16 cellular contexts compared by ENCODE assay signal in the genomic region with DNA sequence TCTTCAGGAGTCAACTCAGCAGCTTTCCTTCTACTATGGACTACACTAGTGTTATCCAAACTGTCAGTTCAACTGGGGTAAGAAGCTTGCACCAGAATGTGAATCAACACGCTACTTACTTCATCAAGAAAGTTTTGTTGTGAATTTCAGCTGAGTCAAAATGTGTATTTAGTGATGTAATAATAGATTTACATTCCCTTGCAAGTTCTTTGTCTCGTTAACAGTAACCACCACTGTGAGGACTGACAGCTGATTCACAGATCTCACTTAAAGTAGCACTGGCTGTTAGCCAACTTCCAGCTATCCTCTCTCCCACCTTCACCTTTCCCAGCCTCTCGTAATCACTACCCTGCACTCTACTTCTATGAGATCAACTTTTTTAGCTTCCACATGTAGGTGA.
"Had no signal": no experiment of that assay in that cellular context is flagged by ENCODE, and none has a peak within 500 bp of the region (broad histone marks: within the 10 kb centered on the region; RNA-seq: fewer than 3 reads in every experiment).

No MANE protein-coding gene starts in this region.

- H3K27ac ChIP-seq: coronary artery, gastrocnemius medialis, heart right ventricle, left ventricle myocardium inferior, ovary, suprapubic skin, WERI-Rb-1 had no signal

- H3K27me3 ChIP-seq: gastrocnemius medialis, heart right ventricle, ovary, suprapubic skin had no signal

- H3K9me3 ChIP-seq: gastrocnemius medialis, heart right ventricle, left ventricle myocardium inferior, mucosa of descending colon, ovary, suprapubic skin had no signal

- ATAC-seq: activated CD8-positive, alpha-beta memory T cell treated with anti-CD3 and anti-CD28 coated beads, Interleukin-2, amount 10 ng/mL, durations not matched to agents 7 days and 5 days; gastrocnemius medialis; heart right ventricle; mucosa of descending colon; naive thymus-derived CD4-positive, alpha-beta T cell; sciatic nerve had no signal

- H3K36me3 ChIP-seq: gastrocnemius medialis, heart right ventricle, left ventricle myocardium inferior, ovary, suprapubic skin, WERI-Rb-1 had no signal

- H3K4me3 ChIP-seq: coronary artery, gastrocnemius medialis, heart right ventricle, left ventricle myocardium inferior, mucosa of descending colon, ovary, suprapubic skin had no signal

- H3K4me1 ChIP-seq: gastrocnemius medialis, heart right ventricle, left ventricle myocardium inferior, suprapubic skin had no signal

- DNase-seq: activated CD4-positive, alpha-beta memory T cell treated with anti-CD3 and anti-CD28 coated beads for 36 hours; activated CD8-positive, alpha-beta memory T cell treated with anti-CD3 and anti-CD28 coated beads, Interleukin-2, amount 10 ng/mL, durations not matched to agents 7 days and 5 days; activated naive CD4-positive, alpha-beta T cell treated with anti-CD3 and anti-CD28 coated beads, Interleukin-2, amount 10 ng/mL, durations not matched to agents 7 days and 5 days; activated T-cell treated with anti-CD3 and anti-CD28 coated beads, Interleukin-2, amount 50 U/mL, for 1 hour; central memory CD4-positive, alpha-beta T cell; gastrocnemius medialis; heart right ventricle; left ventricle myocardium inferior; mucosa of descending colon; naive thymus-derived CD4-positive, alpha-beta T cell; ovary; trophoblast cell; WERI-Rb-1 had no signal
